In the genomic region with DNA sequence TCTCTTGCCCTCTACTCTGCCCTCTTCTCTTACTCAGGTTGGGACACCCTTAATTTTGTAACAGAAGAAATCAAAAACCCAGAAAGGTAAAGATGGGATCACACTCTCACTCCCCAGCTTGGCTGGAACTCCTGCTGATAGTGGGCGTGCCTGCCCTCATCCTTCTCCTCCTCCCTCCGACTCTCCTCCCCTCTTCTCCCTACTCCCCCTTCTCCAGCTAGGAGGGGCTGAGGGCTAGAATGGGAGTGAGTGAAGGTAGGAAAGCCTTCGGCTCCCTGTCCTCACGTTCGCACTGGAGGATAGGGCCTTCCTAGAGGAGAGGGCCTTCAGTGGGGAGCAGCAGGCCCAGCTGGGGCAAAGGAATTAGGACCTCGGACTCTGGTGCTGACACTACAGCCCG, we compare ENCODE assay signal across 1 cellular context.
TF ChIP-seq lines count a peak whose summit lies in the region.

No MANE protein-coding gene starts in this region.

TF ChIP-seq in IMR-90, 13 proteins besides CTCF, POLR2A, EP300 and RAD21:
- TF ChIP-seq SMC3 (IDR thresholded peaks at IDR 0.05; ENCODE audit: low read depth, low read length) (no peak), NFE2L2 (IDR thresholded peaks at IDR 0.05; ENCODE audit: low read depth, low read length) (no peak), MAFK (IDR thresholded peaks at IDR 0.05; ENCODE audit: low read depth, low read length) (no peak), RCOR1 (IDR thresholded peaks at IDR 0.05; ENCODE audit: insufficient replicate concordance, low read length) (no peak), BHLHE40 (IDR thresholded peaks at IDR 0.05; ENCODE audit: low read depth, low read length) (no peak), RFX5 (IDR thresholded peaks at IDR 0.05; ENCODE audit: low read depth, low read length) (no peak)
- TF ChIP-seq, protein P1, sequence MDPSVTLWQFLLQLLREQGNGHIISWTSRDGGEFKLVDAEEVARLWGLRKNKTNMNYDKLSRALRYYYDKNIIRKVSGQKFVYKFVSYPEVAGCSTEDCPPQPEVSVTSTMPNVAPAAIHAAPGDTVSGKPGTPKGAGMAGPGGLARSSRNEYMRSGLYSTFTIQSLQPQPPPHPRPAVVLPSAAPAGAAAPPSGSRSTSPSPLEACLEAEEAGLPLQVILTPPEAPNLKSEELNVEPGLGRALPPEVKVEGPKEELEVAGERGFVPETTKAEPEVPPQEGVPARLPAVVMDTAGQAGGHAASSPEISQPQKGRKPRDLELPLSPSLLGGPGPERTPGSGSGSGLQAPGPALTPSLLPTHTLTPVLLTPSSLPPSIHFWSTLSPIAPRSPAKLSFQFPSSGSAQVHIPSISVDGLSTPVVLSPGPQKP (IDR thresholded peaks at IDR 0.05; ENCODE audit: borderline replicate concordance, low read depth, low read length): no peak
TF ChIP-seq in IMR-90: peak in this region for 0.
